In genomic region chr7:1918881-1919525, GRCh38 we compare ENCODE assay signal across 22 cellular contexts.
A peak's percentile ranks its signal among the peaks of the same experiment; 100 is the strongest.
DNase-seq lines count a peak whose midpoint lies in the region; ATAC-seq, FAIRE-seq and TF ChIP-seq lines count a peak whose summit lies in the region.
"Had no signal": no experiment of that assay in that cellular context is flagged by ENCODE, and none has a peak within 500 bp of the region (broad histone marks: within the 10 kb centered on the region; RNA-seq: fewer than 3 reads in every experiment).

No MANE protein-coding gene starts in this region.

- H3K4me3 ChIP-seq in kidney (ENCODE audit: low read length in 2 of 2) = no peak overlapping the region
- no peak overlapping the region for H3K4me3 ChIP-seq in esophagus muscularis mucosa
- H3K4me3 ChIP-seq: coronary artery, gastroesophageal sphincter, testis, vagina had no signal

- TF ChIP-seq CTCF in CD4-positive, alpha-beta T cell (IDR thresholded peaks at IDR 0.05) = no peak
- TF ChIP-seq CTCF in RWPE1 (conservative IDR thresholded peaks at IDR 0.05; ENCODE audit: low read depth) (no peak), kidney (IDR thresholded peaks at IDR 0.05; ENCODE audit: borderline replicate concordance, extremely low read depth, insufficient read depth) (no peak), esophagus muscularis mucosa (IDR thresholded peaks at IDR 0.05) (no peak)

- no peak for DNase-seq in CD4-positive, alpha-beta T cell
- no peak for DNase-seq in RWPE1 (ENCODE audit: low spot score)
- peak; percentile 65 for DNase-seq in kidney
- no peak for DNase-seq in stimulated activated naive B cell treated with anti-CD40 and anti-IgM and Interleukin-4, amounts not matched to agents 10 μg/mL and 1 μg/mL and 100 μg/mL, for 72 hours
- no peak for DNase-seq in activated naive CD8-positive, alpha-beta T cell treated with anti-CD3 and anti-CD28 coated beads, Interleukin-2, amount 50 U/mL, for 24 hours
- DNase-seq in esophagus muscularis mucosa (ENCODE audit: extremely low spot score) = no peak
- DNase-seq: activated CD4-positive, alpha-beta T cell treated with anti-CD3 and anti-CD28 coated beads, Interleukin-2, amount 50 U/mL, for 1 hour; KG1; NCI-H524 treated with DMSO at 0.1 percent for 48 hours; stimulated activated CD4-positive, alpha-beta T cell treated with anti-CD3 and anti-CD28 coated beads, Interleukin-2, amount 100 ng/mL, for 24 hours; WERI-Rb-1 had no signal

- intact Hi-C loops in CD4-positive, alpha-beta T cell (cut with DNase I, micrococcal nuclease) = no loop called here
- intact Hi-C loops in kidney (cut with DNase I) = no loop called here
- intact Hi-C loops in esophagus muscularis mucosa (cut with DNase I) = no loop called here

- POLR2A ChIA-PET in CD4-positive, alpha-beta T cell (lab: Charles Lee) = interaction anchor here (0.7 to 4.5 kb wide), 5 partner anchors 21 to 313 kb away, joined by 3 to 71 read pairs (median 3); partner anchors contain the start of gene MAD1L1
- POLR2A ChIA-PET in RWPE1 (lab: Yijun Ruan, JAX; ENCODE audit: low non-redundant PET) = no interaction called here

- no peaks in the 10 kb centered on the region for H3K9me3 Mint-ChIP-seq in CD4-positive, alpha-beta T cell
- H3K9me3 Mint-ChIP-seq in stimulated activated naive B cell treated with anti-CD40 and anti-IgM and Interleukin-4, amounts not matched to agents 10 μg/mL and 1 μg/mL and 100 μg/mL, for 72 hours = no peaks in the 10 kb centered on the region
- H3K9me3 Mint-ChIP-seq in activated naive CD8-positive, alpha-beta T cell treated with anti-CD3 and anti-CD28 coated beads, Interleukin-2, amount 50 U/mL, for 24 hours = no peaks in the 10 kb centered on the region
- H3K9me3 Mint-ChIP-seq: activated naive CD4-positive, alpha-beta T cell treated with anti-CD3 and anti-CD28 coated beads, Interleukin-2, amount 10 ng/mL, durations not matched to agents 7 days and 5 days; activated T-helper 1 cell treated with anti-CD3 and anti-CD28 coated beads, Interleukin-12 subunit alpha, Interleukin-12 subunit beta, Interleukin-2, Interleukin-4 antibody, amounts not matched to agents 30 ng/mL and 10 ng/mL and 1 ng/mL, durations not matched to agents 14 hours and 24 hours and 36 hours; CD4-positive, alpha-beta memory T cell had no signal

- no peak for FAIRE-seq in kidney (lab: Jason Lieb, UNC)

- H3K27me3 Mint-ChIP-seq in CD4-positive, alpha-beta T cell = no peaks in the 10 kb centered on the region
- no peaks in the 10 kb centered on the region for H3K27me3 Mint-ChIP-seq in stimulated activated naive B cell treated with anti-CD40 and anti-IgM and Interleukin-4, amounts not matched to agents 10 μg/mL and 1 μg/mL and 100 μg/mL, for 72 hours
- no peaks in the 10 kb centered on the region for H3K27me3 Mint-ChIP-seq in activated naive CD8-positive, alpha-beta T cell treated with anti-CD3 and anti-CD28 coated beads, Interleukin-2, amount 50 U/mL, for 24 hours
- H3K27me3 Mint-ChIP-seq: CD4-positive, alpha-beta memory T cell had no signal

- H3K4me1 Mint-ChIP-seq in CD4-positive, alpha-beta T cell (ENCODE audit: low read depth) = peaks cover 66% of the 10 kb centered on the region
- H3K4me1 Mint-ChIP-seq in stimulated activated naive B cell treated with anti-CD40 and anti-IgM and Interleukin-4, amounts not matched to agents 10 μg/mL and 1 μg/mL and 100 μg/mL, for 72 hours = peaks cover 31 to 41% of the 10 kb centered on the region in 2 donors
- peaks cover 46% of the 10 kb centered on the region for H3K4me1 Mint-ChIP-seq in activated naive CD8-positive, alpha-beta T cell treated with anti-CD3 and anti-CD28 coated beads, Interleukin-2, amount 50 U/mL, for 24 hours

- no peaks in the 10 kb centered on the region for H3K36me3 ChIP-seq in kidney (ENCODE audit: control insufficient read depth in 1 of 2, insufficient read depth in 2 of 2, low read length in 2 of 2)
- H3K36me3 ChIP-seq in esophagus muscularis mucosa = peaks cover 0 to 5% (median 0%) of the 10 kb centered on the region in 4 donors
- H3K36me3 ChIP-seq: breast epithelium, neutrophil, vagina, WERI-Rb-1 had no signal

- H3K9me3 ChIP-seq in CD4-positive, alpha-beta T cell (ENCODE audit: control insufficient read depth, low read length) = no peaks in the 10 kb centered on the region
- H3K9me3 ChIP-seq in kidney (ENCODE audit: control insufficient read depth in 1 of 2, low read length in 2 of 2) (no peaks in the 10 kb centered on the region), esophagus muscularis mucosa (no peaks in the 10 kb centered on the region)
- H3K9me3 ChIP-seq: breast epithelium, gastroesophageal sphincter, neutrophil, testis, vagina had no signal

- no peak overlapping the region for H3K27ac ChIP-seq in CD4-positive, alpha-beta T cell (ENCODE audit: low read depth, low read length)
- H3K27ac ChIP-seq in RWPE1 = peak overlapping the region; percentile 86
- no peak overlapping the region for H3K27ac ChIP-seq in kidney (ENCODE audit: low read depth in 2 of 2, low read length in 2 of 2)
- H3K27ac ChIP-seq in esophagus muscularis mucosa (replicated peaks in 1 of 4) = no peak overlapping the region
- H3K27ac ChIP-seq: breast epithelium, coronary artery, gastroesophageal sphincter, GM23248, neutrophil, testis, vagina, WERI-Rb-1 had no signal

- H3K36me3 Mint-ChIP-seq in CD4-positive, alpha-beta T cell (ENCODE audit: low read depth) = peaks cover 66% of the 10 kb centered on the region
- peaks cover 31 to 62% of the 10 kb centered on the region in 2 donors for H3K36me3 Mint-ChIP-seq in stimulated activated naive B cell treated with anti-CD40 and anti-IgM and Interleukin-4, amounts not matched to agents 10 μg/mL and 1 μg/mL and 100 μg/mL, for 72 hours
- peaks cover 8% of the 10 kb centered on the region for H3K36me3 Mint-ChIP-seq in activated naive CD8-positive, alpha-beta T cell treated with anti-CD3 and anti-CD28 coated beads, Interleukin-2, amount 50 U/mL, for 24 hours (ENCODE audit: low read depth)

- ATAC-seq in CD4-positive, alpha-beta T cell (ENCODE audit: poor library complexity) = no peak
- ATAC-seq in stimulated activated naive B cell treated with anti-CD40 and anti-IgM and Interleukin-4, amounts not matched to agents 10 μg/mL and 1 μg/mL and 100 μg/mL, for 72 hours (replicated peaks) = no peak
- ATAC-seq in HG03520 (IDR thresholded peaks at IDR 0.05; ENCODE audit: unreplicated experiment) = no peak
- no peak for ATAC-seq in activated naive CD8-positive, alpha-beta T cell treated with anti-CD3 and anti-CD28 coated beads, Interleukin-2, amount 50 U/mL, for 24 hours

- peaks cover 0 to 6% of the 10 kb centered on the region in 2 donors for H3K4me1 ChIP-seq in kidney (ENCODE audit: control insufficient read depth in 1 of 2, insufficient read depth in 1 of 2, low read depth in 1 of 2, low read length in 2 of 2)
- H3K4me1 ChIP-seq in esophagus muscularis mucosa = peaks cover 3 to 17% (median 12%) of the 10 kb centered on the region in 4 donors
- H3K4me1 ChIP-seq: breast epithelium had no signal

- WGBS in esophagus muscularis mucosa = 98% methylated on average over 16 of the region's 25 CpGs

- peak overlapping the region; percentile 92 for H3K27ac Mint-ChIP-seq in CD4-positive, alpha-beta T cell
- peak overlapping the region; percentile 56 for H3K27ac Mint-ChIP-seq in stimulated activated naive B cell treated with anti-CD40 and anti-IgM and Interleukin-4, amounts not matched to agents 10 μg/mL and 1 μg/mL and 100 μg/mL, for 72 hours
- no peak overlapping the region for H3K27ac Mint-ChIP-seq in activated naive CD8-positive, alpha-beta T cell treated with anti-CD3 and anti-CD28 coated beads, Interleukin-2, amount 50 U/mL, for 24 hours
- H3K27ac Mint-ChIP-seq: activated T-helper 1 cell treated with anti-CD3 and anti-CD28 coated beads, Interleukin-12 subunit alpha, Interleukin-12 subunit beta, Interleukin-2, Interleukin-4 antibody, amounts not matched to agents 30 ng/mL and 10 ng/mL and 1 ng/mL, durations not matched to agents 14 hours and 24 hours and 36 hours had no signal

- H3K27me3 ChIP-seq in CD4-positive, alpha-beta T cell (ENCODE audit: control insufficient read depth, insufficient read depth, low read length) = no peaks in the 10 kb centered on the region
- H3K27me3 ChIP-seq in esophagus muscularis mucosa = no peaks in the 10 kb centered on the region
- H3K27me3 ChIP-seq: breast epithelium, gastroesophageal sphincter, testis, vagina had no signal

- no peak for TF ChIP-seq POLR2A in esophagus muscularis mucosa (IDR thresholded peaks at IDR 0.05; ENCODE audit: low read depth)

- TF ChIP-seq EP300 in esophagus muscularis mucosa (IDR thresholded peaks at IDR 0.05) = no peak

- H3K4me3 Mint-ChIP-seq in CD4-positive, alpha-beta T cell = peak overlapping the region; percentile 86
- H3K4me3 Mint-ChIP-seq in stimulated activated naive B cell treated with anti-CD40 and anti-IgM and Interleukin-4, amounts not matched to agents 10 μg/mL and 1 μg/mL and 100 μg/mL, for 72 hours = peak overlapping the region in 1 of 2 donors; percentile 77
- no peak overlapping the region for H3K4me3 Mint-ChIP-seq in activated naive CD8-positive, alpha-beta T cell treated with anti-CD3 and anti-CD28 coated beads, Interleukin-2, amount 50 U/mL, for 24 hours

- CTCF ChIA-PET in CD4-positive, alpha-beta T cell (lab: Charles Lee) = no interaction called here
- CTCF ChIA-PET in RWPE1 (lab: Yijun Ruan, JAX) = interaction anchor here (0.7 kb wide), 1 partner anchor 327 kb away, joined by 5 read pairs; no protein-coding TSS in a partner anchor

- no peak overlapping the region for H3K9ac ChIP-seq in kidney (ENCODE audit: low read length in 2 of 2)
